Comparison of ENCODE assay signal across 15 cellular contexts in the genomic region with DNA sequence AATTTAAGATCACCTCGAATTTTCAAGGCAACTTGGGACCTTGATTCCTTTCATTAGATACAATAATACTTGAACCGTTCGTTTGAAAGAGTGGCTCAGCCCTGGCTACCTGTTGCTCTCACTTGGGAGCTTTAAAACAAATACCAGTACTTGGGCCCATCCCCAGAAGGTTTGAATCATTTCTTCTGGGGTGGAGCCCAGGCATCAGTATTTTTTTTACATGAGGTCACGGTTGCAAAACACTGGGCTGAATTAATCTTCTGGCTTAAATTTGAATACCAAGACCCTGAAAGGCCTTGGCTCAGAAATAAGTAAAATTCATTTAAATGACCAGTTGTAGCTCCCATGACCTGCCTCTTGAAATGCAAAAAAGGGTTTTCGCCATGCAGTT.
A peak's percentile ranks its signal among the peaks of the same experiment; 100 is the strongest.
DNase-seq lines count a peak whose midpoint lies in the region; ATAC-seq and TF ChIP-seq lines count a peak whose summit lies in the region.
"Had no signal": no experiment of that assay in that cellular context is flagged by ENCODE, and none has a peak within 500 bp of the region (broad histone marks: within the 10 kb centered on the region; RNA-seq: fewer than 3 reads in every experiment).

No MANE protein-coding gene starts in this region.

- H3K4me1 ChIP-seq in adipocyte (ENCODE audit: control insufficient read depth, insufficient read depth, low read length), result peaks cover 65% of the 10 kb centered on the region
- peaks cover 58% of the 10 kb centered on the region for H3K4me1 ChIP-seq in osteoblast (ENCODE audit: insufficient read depth, low read length)

- H2AFZ ChIP-seq in osteoblast (ENCODE audit: low read length), result no peak overlapping the region

- peak overlapping the region; percentile 59 for H3K27ac ChIP-seq in osteoblast (ENCODE audit: low read depth, low read length)
- H3K27ac ChIP-seq: upper lobe of right lung had no signal

- H3K9ac ChIP-seq in adipocyte (ENCODE audit: low read length), result no peak overlapping the region

- no peak for ATAC-seq in HG03460 (IDR thresholded peaks at IDR 0.05; ENCODE audit: unreplicated experiment)
- ATAC-seq in GM18511 (IDR thresholded peaks at IDR 0.05; ENCODE audit: unreplicated experiment), result no peak
- ATAC-seq: activated naive CD8-positive, alpha-beta T cell treated with anti-CD3 and anti-CD28 coated beads, Interleukin-2, amount 50 U/mL, for 24 hours had no signal

- H3K9me3 ChIP-seq in adipocyte (ENCODE audit: control insufficient read depth, low read length) (no peaks in the 10 kb centered on the region), osteoblast (ENCODE audit: low read depth, low read length) (no peaks in the 10 kb centered on the region)
- H3K9me3 ChIP-seq: upper lobe of right lung had no signal

- TF ChIP-seq CTCF in fibroblast of the aortic adventitia (IDR thresholded peaks at IDR 0.05; ENCODE audit: insufficient read depth, low read length), result no peak
- no peak for TF ChIP-seq CTCF in osteoblast (IDR thresholded peaks at IDR 0.05; ENCODE audit: extremely low read depth, low read depth, low read length)

- H3K79me2 ChIP-seq in osteoblast (ENCODE audit: insufficient read depth, low read length), result no peaks in the 10 kb centered on the region

- H3K4me2 ChIP-seq in osteoblast (ENCODE audit: insufficient read depth, low read length), result peak overlapping the region; percentile 31

- DNase-seq in adipocyte (ENCODE audit: low read depth) (peak; percentile 62), fibroblast of the aortic adventitia (ENCODE audit: low read depth) (peak; percentile 88), osteoblast (ENCODE audit: insufficient read length, low spot score, missing footprints) (peak; percentile 44), COLO829 (ENCODE audit: low spot score) (no peak)
- DNase-seq in activated naive CD4-positive, alpha-beta T cell (lab: John Stamatoyannopoulos, UW), result no peak
- DNase-seq: activated gamma-delta T cell; GOT3; hippocampal formation; NCI-H187; NK-92 treated with Interleukin-12 subunit alpha and Interleukin-12 subunit beta, amount 100 ng/mL, for 24 hours; SIG-M5; upper lobe of right lung had no signal

- no peaks in the 10 kb centered on the region for H3K27me3 ChIP-seq in adipocyte (replicated peaks; ENCODE audit: control insufficient read depth, insufficient read depth, low read length)
- no peaks in the 10 kb centered on the region for H3K27me3 ChIP-seq in osteoblast (ENCODE audit: insufficient read depth, low read length)
- H3K27me3 ChIP-seq: upper lobe of right lung had no signal

- H3K36me3 ChIP-seq in adipocyte (ENCODE audit: control insufficient read depth, insufficient read depth, low read length, severe bottlenecking) (no peaks in the 10 kb centered on the region), osteoblast (ENCODE audit: insufficient read depth, low read length) (no peaks in the 10 kb centered on the region)
- H3K36me3 ChIP-seq: upper lobe of right lung had no signal

- no peaks in the 10 kb centered on the region for H4K20me1 ChIP-seq in osteoblast (ENCODE audit: insufficient read depth, low read length)

- H3K4me3 ChIP-seq in adipocyte (ENCODE audit: low read length), result peak overlapping the region; percentile 39
- H3K4me3 ChIP-seq in fibroblast of the aortic adventitia (ENCODE audit: low read depth, low read length), result no peak overlapping the region
- H3K4me3 ChIP-seq in osteoblast (ENCODE audit: insufficient read depth, low read length), result no peak overlapping the region
- H3K4me3 ChIP-seq: upper lobe of right lung had no signal

Comparison
In these comparisons a context has a peak if more than half of its experiments do, and no peak if none do; other contexts are left out.
1. DNase-seq: peak in adipocyte (single experiment), fibroblast of the aortic adventitia (single experiment) and osteoblast (single experiment); none in activated naive CD4-positive, alpha-beta T cell (0 of 4) and COLO829 (single experiment).